12 cellular contexts compared by ENCODE assay signal in the genomic region with DNA sequence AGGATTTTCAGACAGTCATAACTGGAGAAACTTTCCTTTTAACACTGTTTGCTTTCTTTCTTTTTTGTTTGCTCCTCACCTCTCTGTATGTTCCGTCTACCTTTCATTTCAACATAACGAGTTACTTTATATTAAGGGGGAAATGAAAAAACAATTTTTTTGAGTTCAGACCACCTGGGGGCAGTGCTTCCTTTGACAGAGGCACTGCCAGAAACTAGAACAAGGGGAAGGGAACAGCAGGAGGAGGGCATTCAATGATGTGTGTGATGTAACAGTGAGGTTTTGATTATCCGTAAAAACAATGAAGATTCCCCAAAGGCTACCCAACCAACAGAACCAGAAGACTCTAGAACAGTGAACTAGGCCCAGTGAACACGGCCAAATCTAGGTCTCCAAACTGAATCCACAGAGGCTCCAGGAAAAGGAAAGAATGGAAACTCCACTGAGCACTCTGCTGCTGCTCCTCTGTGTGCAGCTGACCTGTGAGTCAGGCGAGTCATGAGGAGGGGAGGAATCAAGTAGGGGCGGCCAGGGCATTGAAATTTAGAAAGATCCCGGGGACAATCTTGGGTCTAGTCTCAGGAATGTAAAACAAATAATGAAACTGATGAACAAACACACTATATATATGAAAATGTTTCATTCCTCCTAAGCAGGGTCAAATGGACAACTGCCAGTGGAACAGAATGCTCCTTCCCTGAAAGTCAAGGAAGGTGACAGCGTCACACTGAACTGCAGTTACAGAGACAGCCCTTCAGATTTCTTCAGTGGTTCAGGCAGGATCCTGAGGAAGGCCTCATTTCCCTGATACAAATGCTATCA.
A peak's percentile ranks its signal among the peaks of the same experiment; 100 is the strongest.
DNase-seq lines count a peak whose midpoint lies in the region; ATAC-seq and TF ChIP-seq lines count a peak whose summit lies in the region.
"Had no signal": no experiment of that assay in that cellular context is flagged by ENCODE, and none has a peak within 500 bp of the region (broad histone marks: within the 10 kb centered on the region; RNA-seq: fewer than 3 reads in every experiment).

No MANE protein-coding gene starts in this region.

- H3K27ac ChIP-seq in OCI-LY7 (ENCODE audit: low read depth, low read length, poor library complexity, severe bottlenecking): no peak overlapping the region
- no peak overlapping the region for H3K27ac ChIP-seq in esophagus muscularis mucosa (replicated peaks in 1 of 4)
- H3K27ac ChIP-seq in smooth muscle cell (ENCODE audit: low read depth): peak overlapping the region; percentile 41
- H3K27ac ChIP-seq: sigmoid colon had no signal

- TF ChIP-seq CTCF in OCI-LY7 (conservative IDR thresholded peaks at IDR 0.05; ENCODE audit: low read length) (peak; percentile 92), esophagus muscularis mucosa (IDR thresholded peaks at IDR 0.05) (no peak), smooth muscle cell (IDR thresholded peaks at IDR 0.05; ENCODE audit: borderline replicate concordance, insufficient read depth, poor library complexity, severe bottlenecking) (no peak)

- H3K36me3 Mint-ChIP-seq in activated naive CD8-positive, alpha-beta T cell: no peaks in the 10 kb centered on the region
- no peaks in the 10 kb centered on the region for H3K36me3 Mint-ChIP-seq in activated naive CD8-positive, alpha-beta T cell treated with anti-CD3 and anti-CD28 coated beads, Interleukin-2, amount 50 U/mL, for 24 hours (ENCODE audit: low read depth)
- H3K36me3 Mint-ChIP-seq: stimulated activated naive B cell treated with anti-CD40 and anti-IgM and Interleukin-4, amounts not matched to agents 10 μg/mL and 1 μg/mL and 100 μg/mL, for 72 hours had no signal

- no peaks in the 10 kb centered on the region for H3K79me2 ChIP-seq in OCI-LY7 (ENCODE audit: insufficient read depth, low read depth, low read length)
- no peaks in the 10 kb centered on the region for H3K79me2 ChIP-seq in smooth muscle cell (ENCODE audit: low read depth)

- no peaks in the 10 kb centered on the region for H4K20me1 ChIP-seq in OCI-LY7 (ENCODE audit: insufficient read depth, low read length)
- no peaks in the 10 kb centered on the region for H4K20me1 ChIP-seq in smooth muscle cell (ENCODE audit: low read depth)

- no peaks in the 10 kb centered on the region for H3F3A ChIP-seq in smooth muscle cell (ENCODE audit: low read depth)

- peaks cover 3% of the 10 kb centered on the region for H3K4me1 Mint-ChIP-seq in activated naive CD8-positive, alpha-beta T cell (ENCODE audit: low read depth)
- peaks cover 10% of the 10 kb centered on the region for H3K4me1 Mint-ChIP-seq in activated naive CD8-positive, alpha-beta T cell treated with anti-CD3 and anti-CD28 coated beads, Interleukin-2, amount 50 U/mL, for 24 hours

- POLR2A ChIA-PET in OCI-LY7 (lab: Charles Lee): interaction anchor here (0.7 to 1.4 kb wide), 3 partner anchors 15 to 110 kb away, joined by 3 to 5 read pairs (median 4); no protein-coding TSS in a partner anchor

- H3K27ac Mint-ChIP-seq in activated naive CD8-positive, alpha-beta T cell: peak overlapping the region; percentile 28
- no peak overlapping the region for H3K27ac Mint-ChIP-seq in activated naive CD8-positive, alpha-beta T cell treated with anti-CD3 and anti-CD28 coated beads, Interleukin-2, amount 50 U/mL, for 24 hours
- H3K27ac Mint-ChIP-seq: dendritic cell treated with granulocyte-macrophage colony-stimulating factor and Interleukin-4, amounts not matched to agents 40 ng/mL and 50 ng/mL, for 4 days; stimulated activated naive B cell treated with anti-CD40 and anti-IgM and Interleukin-4, amounts not matched to agents 10 μg/mL and 1 μg/mL and 100 μg/mL, for 72 hours had no signal

- H3K9me2 ChIP-seq in OCI-LY7 (ENCODE audit: insufficient read depth, low read length): no peaks in the 10 kb centered on the region

- intact Hi-C loops in OCI-LY7 (cut with micrococcal nuclease; ENCODE audit: unreplicated experiment) (loop anchor here (1.0 to 5.0 kb wide), 2 partner anchors 47 to 110 kb away; no protein-coding TSS in a partner anchor), esophagus muscularis mucosa (cut with DNase I) (no loop called here)

- ATAC-seq in activated naive CD8-positive, alpha-beta T cell treated with anti-CD3 and anti-CD28 coated beads, Interleukin-2, amount 50 U/mL, for 24 hours: no peak
- ATAC-seq in HG03469 (IDR thresholded peaks at IDR 0.05; ENCODE audit: unreplicated experiment) (no peak), HG02884 (IDR thresholded peaks at IDR 0.05; ENCODE audit: unreplicated experiment) (no peak)

- no peak for DNase-seq in activated naive CD8-positive, alpha-beta T cell treated with anti-CD3 and anti-CD28 coated beads, Interleukin-2, amount 50 U/mL, for 24 hours
- DNase-seq in OCI-LY7 (ENCODE audit: low spot score) (peak; percentile 64), esophagus muscularis mucosa (ENCODE audit: extremely low spot score) (peak; percentile 50), smooth muscle cell (lab: John Stamatoyannopoulos, UW; ENCODE audit: unreplicated experiment) (no peak)
- no peak for DNase-seq in stimulated activated CD4-positive, alpha-beta T cell treated with anti-CD3 and anti-CD28 coated beads, Interleukin-2, amount 100 ng/mL, for 24 hours
- DNase-seq: Kasumi-1; sigmoid colon; stimulated activated naive B cell treated with anti-CD40 and anti-IgM and Interleukin-4, amounts not matched to agents 10 μg/mL and 1 μg/mL and 100 μg/mL, for 72 hours had no signal

- no peaks in the 10 kb centered on the region for H3K9me3 Mint-ChIP-seq in activated naive CD8-positive, alpha-beta T cell (ENCODE audit: low read depth)
- H3K9me3 Mint-ChIP-seq in activated naive CD8-positive, alpha-beta T cell treated with anti-CD3 and anti-CD28 coated beads, Interleukin-2, amount 50 U/mL, for 24 hours: no peaks in the 10 kb centered on the region
- H3K9me3 Mint-ChIP-seq: dendritic cell treated with granulocyte-macrophage colony-stimulating factor and Interleukin-4, amounts not matched to agents 40 ng/mL and 50 ng/mL, for 4 days; stimulated activated naive B cell treated with anti-CD40 and anti-IgM and Interleukin-4, amounts not matched to agents 10 μg/mL and 1 μg/mL and 100 μg/mL, for 72 hours had no signal

- no peak for TF ChIP-seq EP300 in esophagus muscularis mucosa (IDR thresholded peaks at IDR 0.05)

- H3K27me3 Mint-ChIP-seq in activated naive CD8-positive, alpha-beta T cell: no peaks in the 10 kb centered on the region
- peaks cover 1% of the 10 kb centered on the region for H3K27me3 Mint-ChIP-seq in activated naive CD8-positive, alpha-beta T cell treated with anti-CD3 and anti-CD28 coated beads, Interleukin-2, amount 50 U/mL, for 24 hours

- peak overlapping the region; percentile 52; the same call in 1 of the 2 replicates for H2AFZ ChIP-seq in OCI-LY7 (ENCODE audit: low read length)
- H2AFZ ChIP-seq in smooth muscle cell (ENCODE audit: low read depth): peak overlapping the region; percentile 6

- H3K4me3 ChIP-seq in OCI-LY7 (ENCODE audit: low read depth, low read length, poor library complexity, severe bottlenecking) (no peak overlapping the region), esophagus muscularis mucosa (no peak overlapping the region), smooth muscle cell (no peak overlapping the region)
- H3K4me3 ChIP-seq: sigmoid colon had no signal

- no peak overlapping the region for H3K9ac ChIP-seq in smooth muscle cell (ENCODE audit: low read depth)

- peaks cover 15% of the 10 kb centered on the region for H3K4me1 ChIP-seq in OCI-LY7 (ENCODE audit: insufficient read depth, low read length, poor library complexity, severe bottlenecking)
- H3K4me1 ChIP-seq in esophagus muscularis mucosa: no peaks in the 10 kb centered on the region
- peaks cover 11% of the 10 kb centered on the region for H3K4me1 ChIP-seq in smooth muscle cell (ENCODE audit: low read depth)
- H3K4me1 ChIP-seq: sigmoid colon had no signal

- no peak for TF ChIP-seq POLR2A in esophagus muscularis mucosa (IDR thresholded peaks at IDR 0.05; ENCODE audit: low read depth)

- no peaks in the 10 kb centered on the region for H3K9me3 ChIP-seq in OCI-LY7 (ENCODE audit: low read length)
- no peaks in the 10 kb centered on the region for H3K9me3 ChIP-seq in esophagus muscularis mucosa
- no peaks in the 10 kb centered on the region for H3K9me3 ChIP-seq in smooth muscle cell (replicated peaks; ENCODE audit: low read depth)
- H3K9me3 ChIP-seq: sigmoid colon had no signal

- peak overlapping the region; percentile 44 for H3K4me3 Mint-ChIP-seq in activated naive CD8-positive, alpha-beta T cell
- H3K4me3 Mint-ChIP-seq in activated naive CD8-positive, alpha-beta T cell treated with anti-CD3 and anti-CD28 coated beads, Interleukin-2, amount 50 U/mL, for 24 hours: no peak overlapping the region
- H3K4me3 Mint-ChIP-seq: dendritic cell treated with granulocyte-macrophage colony-stimulating factor and Interleukin-4, amounts not matched to agents 40 ng/mL and 50 ng/mL, for 4 days; stimulated activated naive B cell treated with anti-CD40 and anti-IgM and Interleukin-4, amounts not matched to agents 10 μg/mL and 1 μg/mL and 100 μg/mL, for 72 hours had no signal

- no peaks in the 10 kb centered on the region for H3K27me3 ChIP-seq in esophagus muscularis mucosa
- H3K27me3 ChIP-seq in smooth muscle cell (ENCODE audit: low read depth): no peaks in the 10 kb centered on the region
- H3K27me3 ChIP-seq: sigmoid colon had no signal

- H3K36me3 ChIP-seq in OCI-LY7 (ENCODE audit: insufficient read depth, low read length) (no peaks in the 10 kb centered on the region), esophagus muscularis mucosa (no peaks in the 10 kb centered on the region), smooth muscle cell (ENCODE audit: low read depth) (no peaks in the 10 kb centered on the region)
- H3K36me3 ChIP-seq: sigmoid colon had no signal

- BruUV-seq in OCI-LY7 (replicated peaks; lab: Mats Ljungman, UMichigan): no TSS peak

- peak overlapping the region; percentile 15 for H3K4me2 ChIP-seq in OCI-LY7 (ENCODE audit: low read length)
- H3K4me2 ChIP-seq in smooth muscle cell: no peak overlapping the region

- CTCF ChIA-PET in OCI-LY7 (lab: Charles Lee; ENCODE audit: unreplicated experiment): interaction anchor here (1.1 kb wide), 1 partner anchor 16 kb away, joined by 4 read pairs; no protein-coding TSS in a partner anchor

- 50% methylated on average over 7 of the region's 8 CpGs for WGBS in esophagus muscularis mucosa
- 55% methylated on average over 8 of the region's 8 CpGs for WGBS in smooth muscle cell (ENCODE audit: low lambda C conversion rate)

Comparison
In these comparisons a context has a peak if more than half of its experiments do, and no peak if none do; other contexts are left out.
1. DNase-seq: peak in OCI-LY7 (single experiment) and esophagus muscularis mucosa (single experiment); none in activated naive CD8-positive, alpha-beta T cell treated with anti-CD3 and anti-CD28 coated beads, Interleukin-2, amount 50 U/mL, for 24 hours (single experiment), smooth muscle cell (single experiment) and stimulated activated CD4-positive, alpha-beta T cell treated with anti-CD3 and anti-CD28 coated beads, Interleukin-2, amount 100 ng/mL, for 24 hours (0 of 2).